ENCODE assay signal across 7 cellular contexts in the genomic region with DNA sequence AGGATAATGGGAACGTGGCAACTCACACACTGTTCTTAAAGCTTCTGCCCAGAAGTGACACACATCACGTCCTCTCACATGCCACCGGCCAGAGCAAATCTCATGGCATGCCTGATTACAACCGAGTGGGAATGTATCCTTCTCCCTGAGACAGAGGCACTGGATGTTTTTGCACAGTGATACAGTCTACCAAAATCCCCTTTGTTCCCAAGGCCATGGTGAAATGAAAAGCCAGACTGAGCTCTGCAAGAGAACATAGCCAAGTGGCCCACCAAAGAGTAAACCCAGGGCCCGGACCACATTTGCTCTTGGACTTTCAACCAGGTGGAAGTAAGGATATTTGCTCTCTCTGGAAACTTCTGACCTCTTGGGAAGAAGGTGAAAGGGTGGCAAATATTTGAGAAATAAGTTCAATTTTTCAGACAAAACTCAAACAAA.
"Had no signal": no experiment of that assay in that cellular context is flagged by ENCODE, and none has a peak within 500 bp of the region (broad histone marks: within the 10 kb centered on the region; RNA-seq: fewer than 3 reads in every experiment).

No MANE protein-coding gene starts in this region.

- DNase-seq: IMR-90, KBM-7, KG1 had no signal

- H3K27ac ChIP-seq: HL-60, KMS-11 had no signal

- H3K4me2 ChIP-seq: KMS-11 had no signal

- H3K4me3 ChIP-seq: K562 had no signal

- ATAC-seq: K562 had no signal

- H3K9ac ChIP-seq: KMS-11 had no signal

- FAIRE-seq: HTR-8/SVneo, K562 had no signal
